In the genomic region with DNA sequence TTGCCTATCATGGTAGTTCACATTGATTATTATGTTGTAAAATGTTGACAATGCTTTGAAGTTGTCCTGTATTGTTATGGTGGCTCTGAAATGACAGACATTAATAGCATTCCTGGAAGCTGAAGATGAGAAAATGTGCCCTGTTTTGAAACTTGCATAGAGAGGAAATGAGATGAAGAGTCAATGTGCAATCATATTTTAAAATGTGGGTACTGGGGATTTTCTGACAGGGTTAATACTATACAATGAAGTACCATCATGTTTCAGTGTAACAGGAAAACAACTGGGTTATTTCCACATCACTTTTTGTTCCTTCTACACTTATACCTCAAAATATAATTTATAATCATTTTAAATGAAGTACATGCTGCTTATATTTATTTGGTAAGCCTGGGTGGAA, we compare ENCODE assay signal across 11 cellular contexts. TPM values are rescaled to one million over a fixed set of nuclear protein-coding genes. Genes with fewer than 3 reads are reported as not detected.
A peak's percentile ranks its signal among the peaks of the same experiment; 100 is the strongest.
DNase-seq lines count a peak whose midpoint lies in the region; ATAC-seq and TF ChIP-seq lines count a peak whose summit lies in the region.
"Had no signal": no experiment of that assay in that cellular context is flagged by ENCODE, and none has a peak within 500 bp of the region (broad histone marks: within the 10 kb centered on the region; RNA-seq: fewer than 3 reads in every experiment).

No MANE protein-coding gene starts in this region.

- peak overlapping the region; percentile 73 for H3K56ac ChIP-seq in IMR-90 (ENCODE audit: extremely low read depth, insufficient read depth, low read length)

- no peak overlapping the region for H2AK9ac ChIP-seq in IMR-90 (replicated peaks; ENCODE audit: low read depth, low read length, poor library complexity)

- in situ Hi-C loops in IMR-90 (cut with MboI; ENCODE audit: low sequenced_read_pairs) = loop anchor here (10.0 kb wide), 2 partner anchors 369 to 481 kb away; no protein-coding TSS in a partner anchor

- H4K5ac ChIP-seq in IMR-90 (ENCODE audit: low read depth, low read length) = peak overlapping the region; percentile 65; the same call in 1 of the 2 replicates

- no peak for TF ChIP-seq RAD21 in IMR-90 (IDR thresholded peaks at IDR 0.05; ENCODE audit: low read length)

- peak overlapping the region; percentile 95 for H2BK5ac ChIP-seq in IMR-90 (ENCODE audit: low read depth, low read length, poor library complexity, severe bottlenecking)

- CTCF ChIA-PET in IMR-90 (lab: Yijun Ruan, JAX) = no interaction called here

- peak overlapping the region; percentile 59 for H3K4ac ChIP-seq in IMR-90 (ENCODE audit: low read depth, low read length)

- peaks cover 2% of the 10 kb centered on the region for H3K27me3 Mint-ChIP-seq in endothelial cell (ENCODE audit: unreplicated experiment)

- no peaks in the 10 kb centered on the region for H4K20me1 ChIP-seq in BLaER1 treated with 17β-estradiol and CSF1 and Interleukin-3, amounts not matched to agents 10 nM and 100 nM
- 0 out of 2 replicates have a peak, but pooled peaks cover 3% of the 10 kb centered on the region for H4K20me1 ChIP-seq in IMR-90 (ENCODE audit: insufficient read depth, low read length)

- intact Hi-C loops in IMR-90 (cut with micrococcal nuclease) (loop anchor here (2.0 to 10.0 kb wide), 11 partner anchors 51 to 914 kb away; no protein-coding TSS in a partner anchor), ovary (cut with DNase I) (loop anchor here in 2 of 4 donors (5.0 to 10.0 kb wide), 3 partner anchors 49 to 481 kb away; no protein-coding TSS in a partner anchor)

- peak overlapping the region; percentile 94 for H3K4me3 Mint-ChIP-seq in endothelial cell (ENCODE audit: unreplicated experiment)
- H3K4me3 Mint-ChIP-seq: T-helper 17 cell had no signal

- no peaks in the 10 kb centered on the region for H3K36me3 Mint-ChIP-seq in endothelial cell (ENCODE audit: low read depth, unreplicated experiment)
- H3K36me3 Mint-ChIP-seq: naive B cell had no signal

- no peak for TF ChIP-seq EP300 in ovary (IDR thresholded peaks at IDR 0.05)

- DNase-seq in IMR-90 (no peak), endothelial cell (ENCODE audit: low spot score) (no peak), ovary (no peak), NCI-H446 treated with DMSO at 0.1 percent for 48 hours (lab: John Stamatoyannopoulos, UW) (no peak), anterior cingulate cortex (lab: John Stamatoyannopoulos, UW) (no peak), activated gamma-delta T cell treated with Interleukin-2 at 50 U/mL for 16 hours (no peak), COLO829 (ENCODE audit: low spot score) (no peak)
- DNase-seq: caudate nucleus, naive B cell, T-helper 17 cell had no signal

- no peaks in the 10 kb centered on the region for H3K9me3 ChIP-seq in BLaER1 treated with 17β-estradiol and CSF1 and Interleukin-3, amounts not matched to agents 10 nM and 100 nM (replicated peaks in 1 of 11)
- H3K9me3 ChIP-seq in IMR-90 (ENCODE audit: control insufficient read depth, insufficient read depth, low read length) (no peaks in the 10 kb centered on the region), ovary (no peaks in the 10 kb centered on the region)

- no peak overlapping the region for H3K27ac ChIP-seq in BLaER1 treated with 17β-estradiol and CSF1 and Interleukin-3, amounts not matched to agents 10 nM and 100 nM
- H3K27ac ChIP-seq in IMR-90 (ENCODE audit: insufficient read depth, low read length) (peak overlapping the region; percentile 77; the same call in 1 of the 2 replicates), ovary (peak overlapping the region; percentile 13 to 79)

- H2AK5ac ChIP-seq in IMR-90 (ENCODE audit: low read depth, low read length) = no peak overlapping the region

- H3K14ac ChIP-seq in IMR-90 (replicated peaks; ENCODE audit: low read depth, low read length) = peak overlapping the region; percentile 82; the same call in 1 of the 2 replicates

- H3K9ac ChIP-seq in BLaER1 treated with 17β-estradiol and CSF1 and Interleukin-3, amounts not matched to agents 10 nM and 100 nM = no peak overlapping the region
- H3K9ac ChIP-seq in IMR-90 (ENCODE audit: low read depth, low read length) = peak overlapping the region; percentile 99

- peak overlapping the region in 10 of 11 experiments; percentile 78 to 97 (median 94); a peak in 12 of 22 replicates for H3K4me2 ChIP-seq in BLaER1 treated with 17β-estradiol and CSF1 and Interleukin-3, amounts not matched to agents 10 nM and 100 nM
- H3K4me2 ChIP-seq in IMR-90 (ENCODE audit: low read depth, low read length) = peak overlapping the region; percentile 94

- H3K9me3 Mint-ChIP-seq in endothelial cell (ENCODE audit: unreplicated experiment) = no peaks in the 10 kb centered on the region
- H3K9me3 Mint-ChIP-seq: naive B cell had no signal

- H4K91ac ChIP-seq in IMR-90 (ENCODE audit: insufficient read depth, low read depth, low read length) = peak overlapping the region; percentile 75; the same call in 1 of the 2 replicates

- TF ChIP-seq POLR2A in IMR-90 (IDR thresholded peaks at IDR 0.05; ENCODE audit: low read depth, low read length) (no peak), ovary (IDR thresholded peaks at IDR 0.05) (no peak)

- peaks cover 58% of the 10 kb centered on the region for H3K4me1 Mint-ChIP-seq in endothelial cell (ENCODE audit: unreplicated experiment)

- H3K36me3 ChIP-seq in BLaER1 treated with 17β-estradiol and CSF1 and Interleukin-3, amounts not matched to agents 10 nM and 100 nM = no peaks in the 10 kb centered on the region
- no peaks in the 10 kb centered on the region for H3K36me3 ChIP-seq in IMR-90 (ENCODE audit: control insufficient read depth, insufficient read depth, low read length)
- H3K36me3 ChIP-seq in ovary = no peaks in the 10 kb centered on the region

- peak overlapping the region; percentile 41 for H2BK120ac ChIP-seq in IMR-90 (ENCODE audit: low read depth, low read length)

- no peak for ATAC-seq in IMR-90 (ENCODE audit: low read depth)
- ATAC-seq: T-helper 17 cell had no signal

- 0 out of 3 replicates have a peak overlapping the region, but pooled peaks have one; percentile 9 for H2BK15ac ChIP-seq in IMR-90 (ENCODE audit: low read depth, low read length)

- H3K9me1 ChIP-seq in IMR-90 (ENCODE audit: insufficient read depth, low read length) = peaks cover 6% of the 10 kb centered on the region; the same call in 1 of the 2 replicates

- peak overlapping the region; percentile 38 for H3K27ac Mint-ChIP-seq in endothelial cell (ENCODE audit: unreplicated experiment)
- H3K27ac Mint-ChIP-seq: T-helper 17 cell had no signal

- TF ChIP-seq CTCF in IMR-90 (conservative IDR thresholded peaks at IDR 0.05; ENCODE audit: low read depth, low read length) (no peak), endothelial cell (IDR thresholded peaks at IDR 0.05; ENCODE audit: unreplicated experiment) (no peak), ovary (IDR thresholded peaks at IDR 0.05) (no peak)

- H3K4me3 ChIP-seq in BLaER1 treated with 17β-estradiol and CSF1 and Interleukin-3, amounts not matched to agents 10 nM and 100 nM = no peak overlapping the region
- H3K4me3 ChIP-seq in IMR-90 (ENCODE audit: insufficient read depth, low read depth, low read length) = peak overlapping the region; percentile 91
- peak overlapping the region; percentile 53 for H3K4me3 ChIP-seq in ovary

- peaks cover 10 to 48% of the 10 kb centered on the region in 2 experiments for H3K79me1 ChIP-seq in IMR-90 (ENCODE audit: low read depth in 1 of 2, low read length in 2 of 2)

- H4K8ac ChIP-seq in IMR-90 (ENCODE audit: low read depth in 2 of 2, low read length in 2 of 2) = peak overlapping the region; percentile 18 to 45; a peak in 2 of 4 replicates

- no peaks in the 10 kb centered on the region for H3K27me3 ChIP-seq in BLaER1 treated with 17β-estradiol and CSF1 and Interleukin-3, amounts not matched to agents 10 nM and 100 nM
- no peaks in the 10 kb centered on the region for H3K27me3 ChIP-seq in IMR-90 (ENCODE audit: control insufficient read depth, insufficient read depth, low read length)
- H3K27me3 ChIP-seq in ovary = no peaks in the 10 kb centered on the region

- H2AFZ ChIP-seq in IMR-90 (replicated peaks; ENCODE audit: low read length, poor library complexity) = no peak overlapping the region

- POLR2A ChIA-PET in IMR-90 (lab: Charles Lee; ENCODE audit: unreplicated experiment) = interaction anchor here (1.0 kb wide), 1 partner anchor 30 kb away, joined by 4 read pairs; no protein-coding TSS in a partner anchor

- peaks cover 14 to 51% (median 42%) of the 10 kb centered on the region in 10 experiments for H3K4me1 ChIP-seq in BLaER1 treated with 17β-estradiol and CSF1 and Interleukin-3, amounts not matched to agents 10 nM and 100 nM
- H3K4me1 ChIP-seq in IMR-90 (ENCODE audit: control insufficient read depth, insufficient read depth, low read length) = peaks cover 9% of the 10 kb centered on the region
- H3K4me1 ChIP-seq in ovary (ENCODE audit: insufficient read depth) = peaks cover 7% of the 10 kb centered on the region

- peak overlapping the region; percentile 48; the same call in 1 of the 2 replicates for H3K23ac ChIP-seq in IMR-90 (ENCODE audit: low read depth, low read length)

- dilution Hi-C loops in IMR-90 (cut with HindIII; ENCODE audit: low sequenced_read_pairs, unreplicated experiment) = no loop called here

- H2BK20ac ChIP-seq in IMR-90 (ENCODE audit: low read depth, low read length) = peak overlapping the region; percentile 30; the same call in 1 of the 2 replicates

- H3K18ac ChIP-seq in IMR-90 (ENCODE audit: low read depth, low read length) = peak overlapping the region; percentile 94

- BruUV-seq in IMR-90 (replicated peaks; lab: Mats Ljungman, UMichigan) = no TSS peak

TF ChIP-seq in IMR-90, 13 proteins besides CTCF, POLR2A, EP300 and RAD21 (continues in another document):
- TF ChIP-seq CEBPB (IDR thresholded peaks at IDR 0.05; ENCODE audit: low read depth, low read length) (no peak), FOS (IDR thresholded peaks at IDR 0.05; ENCODE audit: low read depth, low read length) (no peak), RCOR1 (IDR thresholded peaks at IDR 0.05; ENCODE audit: insufficient replicate concordance, low read length) (no peak), MXI1 (IDR thresholded peaks at IDR 0.05; ENCODE audit: borderline replicate concordance, low read depth, low read length) (no peak), MAZ (IDR thresholded peaks at IDR 0.05; ENCODE audit: borderline replicate concordance, low read depth, low read length) (no peak)
- TF ChIP-seq, protein P1, sequence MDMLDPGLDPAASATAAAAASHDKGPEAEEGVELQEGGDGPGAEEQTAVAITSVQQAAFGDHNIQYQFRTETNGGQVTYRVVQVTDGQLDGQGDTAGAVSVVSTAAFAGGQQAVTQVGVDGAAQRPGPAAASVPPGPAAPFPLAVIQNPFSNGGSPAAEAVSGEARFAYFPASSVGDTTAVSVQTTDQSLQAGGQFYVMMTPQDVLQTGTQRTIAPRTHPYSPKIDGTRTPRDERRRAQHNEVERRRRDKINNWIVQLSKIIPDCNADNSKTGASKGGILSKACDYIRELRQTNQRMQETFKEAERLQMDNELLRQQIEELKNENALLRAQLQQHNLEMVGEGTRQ (IDR thresholded peaks at IDR 0.05; ENCODE audit: low read depth, low read length) = no peak

RNA-seq across cellular contexts. Expression of a gene that starts 2.9 kb away (rescaled TPM):
- total RNA-seq in IMR-90 (2012; rRNA removed) = 110 and 127 TPM in 2 replicates
- polyA plus RNA-seq in IMR-90 (2012; rRNA removed) = 15.2 and 17.1 TPM in 2 replicates
- 4.3 and 5.0 TPM in 2 replicates for polyA plus RNA-seq in IMR-90 (2012; cell fraction: cytosol; rRNA removed)
- 10.2 and 28.8 TPM in 2 replicates for polyA plus RNA-seq in IMR-90 (2012; cell fraction: nucleus; rRNA removed; ENCODE audit: low replicate concordance)
- 30.9 TPM for total RNA-seq in endothelial cell (ENCODE audit: unreplicated experiment)
- 10 to 100 TPM; 41.7 to 79.2 (median 67.2) TPM for total RNA-seq in ovary
- polyA plus RNA-seq in ovary = 10 to 100 TPM; 11.6 to 17.1 TPM

Comparison
In these comparisons a context has a peak if more than half of its experiments do, and no peak if none do; other contexts are left out.
1. H3K27ac ChIP-seq: peak in IMR-90 (single experiment) and ovary (2 of 2); none in BLaER1 treated with 17β-estradiol and CSF1 and Interleukin-3, amounts not matched to agents 10 nM and 100 nM (0 of 11).
2. H3K4me3 ChIP-seq: peak in IMR-90 (single experiment) and ovary (single experiment); none in BLaER1 treated with 17β-estradiol and CSF1 and Interleukin-3, amounts not matched to agents 10 nM and 100 nM (0 of 10).